12 cellular contexts compared by ENCODE assay signal in the genomic region with DNA sequence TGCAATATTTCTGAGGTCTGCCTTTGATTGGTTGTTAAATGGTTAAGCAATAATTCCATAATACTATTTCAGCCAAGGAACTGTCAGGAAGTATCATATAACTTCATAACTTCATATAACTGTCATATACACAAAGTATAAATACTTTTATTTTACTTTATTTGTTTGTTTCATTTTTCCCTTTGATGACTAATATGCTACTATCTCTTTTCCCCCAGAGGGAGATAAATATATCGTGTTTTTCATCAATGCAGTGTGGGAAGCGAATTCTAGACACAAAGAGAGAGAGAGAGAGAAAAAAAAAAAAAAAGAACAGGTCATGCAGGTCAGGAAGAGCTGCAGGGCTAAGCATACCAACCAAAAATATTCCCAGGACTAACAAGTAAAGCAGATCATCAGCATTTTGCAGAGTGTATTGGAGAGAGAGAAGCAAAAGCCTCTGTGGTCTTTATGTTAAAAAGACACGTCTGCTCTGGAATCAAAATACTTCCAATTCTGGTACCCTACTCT.
"Had no signal": no experiment of that assay in that cellular context is flagged by ENCODE, and none has a peak within 500 bp of the region (broad histone marks: within the 10 kb centered on the region; RNA-seq: fewer than 3 reads in every experiment).

No MANE protein-coding gene starts in this region.

- H3K4me1 Mint-ChIP-seq: stimulated activated effector memory CD8-positive, alpha-beta T cell treated with anti-CD3 and anti-CD28 coated beads, Interleukin-12 subunit alpha, Interleukin-12 subunit beta, amount 100 ng/mL, for 72 hours had no signal

- H3K4me1 ChIP-seq: adrenal gland, body of pancreas, right atrium auricular region, thyroid gland, vagina had no signal

- H3K4me3 Mint-ChIP-seq: stimulated activated effector memory CD8-positive, alpha-beta T cell treated with anti-CD3 and anti-CD28 coated beads, Interleukin-12 subunit alpha, Interleukin-12 subunit beta, amount 100 ng/mL, for 72 hours had no signal

- H3K27ac ChIP-seq: adrenal gland, body of pancreas, dorsolateral prefrontal cortex, right atrium auricular region, thyroid gland, vagina had no signal

- H3K4me3 ChIP-seq: adrenal gland, body of pancreas, dorsolateral prefrontal cortex, right atrium auricular region, smooth muscle cell, thyroid gland, vagina had no signal

- ATAC-seq: body of pancreas; stimulated activated effector memory CD8-positive, alpha-beta T cell treated with anti-CD3 and anti-CD28 coated beads, Interleukin-12 subunit alpha, Interleukin-12 subunit beta, amount 100 ng/mL, for 72 hours had no signal

- H3K36me3 Mint-ChIP-seq: stimulated activated effector memory CD8-positive, alpha-beta T cell treated with anti-CD3 and anti-CD28 coated beads, Interleukin-12 subunit alpha, Interleukin-12 subunit beta, amount 100 ng/mL, for 72 hours had no signal

- DNase-seq: activated CD4-positive, CD25-positive, alpha-beta regulatory T cell; activated naive CD4-positive, alpha-beta T cell treated with anti-CD3 and anti-CD28 coated beads, Interleukin-2, amount 50 U/mL, for 16 hours; adrenal gland; body of pancreas; dorsolateral prefrontal cortex; hippocampal formation; kidney glomerular epithelial cell; thyroid gland had no signal

- H3K27me3 ChIP-seq: adrenal gland, body of pancreas, dorsolateral prefrontal cortex, right atrium auricular region, thyroid gland, vagina had no signal

- H3K9me3 ChIP-seq: adrenal gland, body of pancreas, thyroid gland, vagina had no signal

- H3K36me3 ChIP-seq: adrenal gland, right atrium auricular region, thyroid gland, vagina had no signal

- H3K27ac Mint-ChIP-seq: stimulated activated effector memory CD8-positive, alpha-beta T cell treated with anti-CD3 and anti-CD28 coated beads, Interleukin-12 subunit alpha, Interleukin-12 subunit beta, amount 100 ng/mL, for 72 hours had no signal
